Comparison of ENCODE assay signal across 8 cellular contexts in the genomic region with DNA sequence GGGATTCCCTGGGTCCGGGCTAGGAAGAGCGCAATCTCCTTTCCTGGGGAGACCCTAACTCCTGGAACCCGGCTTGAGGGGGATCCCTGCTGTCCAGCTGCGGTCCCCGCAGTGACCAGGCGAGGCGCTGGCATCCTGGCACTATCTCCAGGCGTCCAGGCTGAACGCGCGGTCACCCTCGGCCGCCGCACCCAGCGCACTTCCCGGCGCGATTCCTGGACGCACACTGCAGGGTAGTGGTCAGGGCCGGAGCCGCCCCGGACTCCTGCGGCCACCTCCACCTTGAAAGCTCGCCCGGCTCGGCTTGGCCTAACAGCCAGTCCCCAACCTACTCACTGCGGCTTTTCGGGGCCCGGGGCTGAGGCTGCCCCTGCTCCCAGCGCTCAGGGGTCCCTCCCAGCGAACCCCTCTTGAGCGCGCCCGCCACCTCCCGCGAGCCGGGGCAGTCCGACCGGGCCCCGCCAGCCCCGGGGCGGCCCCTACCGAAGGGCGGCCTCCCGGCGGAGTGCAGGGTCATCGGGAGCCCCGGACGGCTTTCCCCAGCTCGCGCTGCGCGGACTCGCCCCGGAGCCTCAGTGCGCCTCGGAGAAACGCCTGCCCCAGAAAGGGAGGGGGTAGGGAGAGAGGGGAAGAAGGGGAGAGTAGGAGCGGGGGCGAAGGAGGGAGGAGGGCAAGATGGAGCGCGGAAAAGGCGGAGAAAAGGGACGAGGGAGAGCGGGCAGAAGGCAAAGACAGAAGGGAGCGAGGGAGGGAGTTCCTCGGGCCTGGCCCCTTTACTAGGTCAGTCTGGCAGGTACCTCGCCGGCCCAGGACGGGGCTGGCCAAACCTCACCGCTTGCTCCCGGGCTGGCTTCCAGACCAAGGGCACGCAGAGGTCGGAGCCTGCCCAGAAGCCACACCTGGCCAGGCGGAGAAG. TPM values are rescaled to one million over a fixed set of nuclear protein-coding genes. Genes with fewer than 3 reads are reported as not detected.
DNase-seq lines count a peak whose midpoint lies in the region; ATAC-seq and TF ChIP-seq lines count a peak whose summit lies in the region.

No MANE protein-coding gene starts in this region.

- H3K4me3 ChIP-seq in AG10803 (ENCODE audit: low read length) (peak overlapping the region; percentile 57), choroid plexus epithelial cell (ENCODE audit: low read depth, low read length) (peak overlapping the region; percentile 58), stomach (peak overlapping the region; percentile 55 to 78 (median 72))

- ATAC-seq in GM19452 (IDR thresholded peaks at IDR 0.05; ENCODE audit: unreplicated experiment) (peak; percentile 71), left lobe of liver (peak; percentile 83), GM18519 (IDR thresholded peaks at IDR 0.05; ENCODE audit: low FRiP score, unreplicated experiment) (no peak)

- H3K36me3 ChIP-seq in stomach, result peaks cover 0 to 6% (median 0%) of the 10 kb centered on the region in 4 donors

- intact Hi-C loops in stomach (cut with DNase I; ENCODE audit: low total_unique reads), result no loop called here

- TF ChIP-seq POLR2A in stomach (IDR thresholded peaks at IDR 0.05), result peak in 2 of 4 donors; percentile 24 to 55
- TF ChIP-seq POLR2A in erythroblast (IDR thresholded peaks at IDR 0.05; ENCODE audit: low read length), result no peak

- peak; percentile 12 for DNase-seq in AG10803 (ENCODE audit: low read depth)
- DNase-seq in LoVo (ENCODE audit: low spot score), result peak; percentile 61
- peak; percentile 22 for DNase-seq in choroid plexus epithelial cell (ENCODE audit: low read depth)
- DNase-seq in left lobe of liver (ENCODE audit: low spot score), result peak; percentile 91
- peak; percentile 92 for DNase-seq in stomach
- DNase-seq in erythroblast (lab: John Stamatoyannopoulos, UW), result no peak

- peak overlapping the region; percentile 92 to 99 (median 96) for H3K27ac ChIP-seq in stomach

- H3K9me3 ChIP-seq in stomach, result no peaks in the 10 kb centered on the region

- 1 to 5% (median 3%) methylated on average over 48 to 75 of the region's 75 CpGs for WGBS in stomach, 5 donors

- H3K4me1 ChIP-seq in stomach, result peaks cover 12 to 60% (median 52%) of the 10 kb centered on the region in 4 donors

- peak; percentile 55 for TF ChIP-seq CTCF in AG10803 (conservative IDR thresholded peaks at IDR 0.05; ENCODE audit: low read length)
- TF ChIP-seq CTCF in choroid plexus epithelial cell (conservative IDR thresholded peaks at IDR 0.05; ENCODE audit: low read depth, low read length), result peak; percentile 49
- TF ChIP-seq CTCF in stomach (IDR thresholded peaks at IDR 0.05), result peak in 5 of 7 experiments; percentile 40 to 68 (median 58)

- no peak for TF ChIP-seq EP300 in stomach (IDR thresholded peaks at IDR 0.05)

- peaks cover 0 to 20% (median 0%) of the 10 kb centered on the region in 3 donors for H3K27me3 ChIP-seq in stomach

RNA-seq across cellular contexts. Expression of a gene that starts 1.0 kb away (rescaled TPM):
- total RNA-seq in left lobe of liver, result 0.58 TPM
- total RNA-seq in stomach, result 1 to 10 TPM in 4 of 5 donors, under 1 TPM in 1; 0.58 to 7.6 (median 3.1) TPM
- 10 to 100 TPM in 1 of 3 donors, 1 to 10 TPM in 2; 3.3 to 10.1 (median 4.3) TPM for polyA plus RNA-seq in stomach

RNA-seq across cellular contexts. Expression of a gene that starts 53.8 kb away (rescaled TPM):
- total RNA-seq in left lobe of liver, result not detected
- not detected for total RNA-seq in stomach
- 1 to 10 TPM; 2.4 to 3.9 (median 3.1) TPM for polyA plus RNA-seq in stomach

Comparison
In these comparisons a context has a peak if more than half of its experiments do, and no peak if none do; other contexts are left out.
1. DNase-seq: peak in AG10803 (single experiment), LoVo (single experiment), choroid plexus epithelial cell (single experiment), left lobe of liver (single experiment) and stomach (single experiment); none in erythroblast (0 of 2).
2. Peak in every context shown above with its lines, with median percentiles within 50 percentile points of each other: H3K4me3 ChIP-seq and CTCF ChIP-seq.